8 cellular contexts compared by ENCODE assay signal in genomic region chr6:31402324-31403282, GRCh38. TPM values are rescaled to one million over a fixed set of nuclear protein-coding genes. Genes with fewer than 3 reads are reported as not detected.
DNase-seq lines count a peak whose midpoint lies in the region; ATAC-seq and TF ChIP-seq lines count a peak whose summit lies in the region.

No MANE protein-coding gene starts in this region.

- peaks cover 12% of the 10 kb centered on the region for H3K27me3 Mint-ChIP-seq in T-helper 2 cell treated with Interferon-gamma antibody and Interleukin-4, amounts not matched to agents 5 μg/mL and 100 μg/mL, for 36 hours (ENCODE audit: low read depth)

- peak overlapping the region; percentile 73 for H3K27ac Mint-ChIP-seq in T-helper 2 cell treated with Interferon-gamma antibody and Interleukin-4, amounts not matched to agents 5 μg/mL and 100 μg/mL, for 36 hours

- H3K4me1 ChIP-seq in colonic mucosa (peaks cover 7% of the 10 kb centered on the region), mononuclear cell (ENCODE audit: insufficient read depth, low read length) (peaks cover 62% of the 10 kb centered on the region), tibial artery (peaks cover 0 to 58% (median 40%) of the 10 kb centered on the region in 4 donors)

- TF ChIP-seq CTCF in GM12864 (IDR thresholded peaks at IDR 0.05; ENCODE audit: low read depth, low read length, missing control alignments) (peak; percentile 20), colonic mucosa (IDR thresholded peaks at IDR 0.05) (no peak), tibial artery (IDR thresholded peaks at IDR 0.05) (no peak)

- ATAC-seq in HG02884 (IDR thresholded peaks at IDR 0.05; ENCODE audit: unreplicated experiment): peak; percentile 18

- H3K9me3 ChIP-seq in colonic mucosa (no peaks in the 10 kb centered on the region), mononuclear cell (ENCODE audit: low read depth, low read length) (no peaks in the 10 kb centered on the region), tibial artery (no peaks in the 10 kb centered on the region)

- peaks cover 19% of the 10 kb centered on the region for H3K36me3 Mint-ChIP-seq in T-helper 2 cell treated with Interferon-gamma antibody and Interleukin-4, amounts not matched to agents 5 μg/mL and 100 μg/mL, for 36 hours (ENCODE audit: low read depth)

- peaks cover 43% of the 10 kb centered on the region for H3K4me1 Mint-ChIP-seq in T-helper 2 cell treated with Interferon-gamma antibody and Interleukin-4, amounts not matched to agents 5 μg/mL and 100 μg/mL, for 36 hours (ENCODE audit: low read depth)

- H3K9me3 Mint-ChIP-seq in T-helper 2 cell treated with Interferon-gamma antibody and Interleukin-4, amounts not matched to agents 5 μg/mL and 100 μg/mL, for 36 hours: no peaks in the 10 kb centered on the region

- no peaks in the 10 kb centered on the region for H3K36me3 ChIP-seq in colonic mucosa
- H3K36me3 ChIP-seq in tibial artery: no peaks in the 10 kb centered on the region

- peak overlapping the region; percentile 80 to 86 for H3K9ac ChIP-seq in colonic mucosa (ENCODE audit: low read depth in 2 of 2, low read length in 2 of 2)

- peak overlapping the region; percentile 86 for H3K4me3 Mint-ChIP-seq in T-helper 2 cell treated with Interferon-gamma antibody and Interleukin-4, amounts not matched to agents 5 μg/mL and 100 μg/mL, for 36 hours

- H3K4me3 ChIP-seq in GM12864 (ENCODE audit: low read depth, low read length): peak overlapping the region; percentile 59
- peak overlapping the region; percentile 72 for H3K4me3 ChIP-seq in colonic mucosa
- peak overlapping the region; percentile 51 for H3K4me3 ChIP-seq in mononuclear cell (ENCODE audit: low read length)
- peak overlapping the region; percentile 88 to 95 for H3K4me3 ChIP-seq in tibial artery

- H3K27me3 ChIP-seq in colonic mucosa (no peaks in the 10 kb centered on the region), mononuclear cell (ENCODE audit: insufficient read depth, low read length) (no peaks in the 10 kb centered on the region), tibial artery (no peaks in the 10 kb centered on the region)

- DNase-seq in GM12864 (ENCODE audit: low read depth): no peak
- DNase-seq in T-helper 2 cell treated with Interferon-gamma antibody and Interleukin-4, amounts not matched to agents 5 μg/mL and 100 μg/mL, for 36 hours (ENCODE audit: low spot score): peak; percentile 24
- peak; percentile 54 for DNase-seq in colonic mucosa
- peak in 1 of 2 donors; percentile 42 for DNase-seq in tibial artery
- no peak for DNase-seq in NOMO-1 (lab: John Stamatoyannopoulos, UW; ENCODE audit: unreplicated experiment in 2 of 2)
- DNase-seq in NCI-H1694 (lab: John Stamatoyannopoulos, UW): no peak

- intact Hi-C loops in colonic mucosa (cut with DNase I) (no loop called here), tibial artery (cut with DNase I; ENCODE audit: low total_unique reads) (no loop called here)

- H3K27ac ChIP-seq in colonic mucosa (peak overlapping the region; percentile 98), tibial artery (peak overlapping the region; percentile 94 to 99)

RNA-seq across cellular contexts. Expression of gene MICA, which starts 0.8 kb away (rescaled TPM):
- total RNA-seq in colonic mucosa: 10 to 100 TPM; 15.0 to 26.7 TPM
- 7.1 TPM for total RNA-seq in mononuclear cell

RNA-seq across cellular contexts. Expression of gene HLA-B, which starts 45.6 kb away (rescaled TPM):
- total RNA-seq in colonic mucosa (1,000 to 10,000 TPM; 1,153 to 3,111 TPM), mononuclear cell (3,997 TPM)

Comparison
In these comparisons a context has a peak if more than half of its experiments do, and no peak if none do; other contexts are left out.
1. DNase-seq: peak in T-helper 2 cell treated with Interferon-gamma antibody and Interleukin-4, amounts not matched to agents 5 μg/mL and 100 μg/mL, for 36 hours (single experiment) and colonic mucosa (single experiment); none in GM12864 (single experiment), NOMO-1 (0 of 2) and NCI-H1694 (single experiment).
2. Peak in every context shown above with its lines, with median percentiles within 50 percentile points of each other: H3K4me3 ChIP-seq.